1 cellular context compared by ENCODE assay signal in the genomic region with DNA sequence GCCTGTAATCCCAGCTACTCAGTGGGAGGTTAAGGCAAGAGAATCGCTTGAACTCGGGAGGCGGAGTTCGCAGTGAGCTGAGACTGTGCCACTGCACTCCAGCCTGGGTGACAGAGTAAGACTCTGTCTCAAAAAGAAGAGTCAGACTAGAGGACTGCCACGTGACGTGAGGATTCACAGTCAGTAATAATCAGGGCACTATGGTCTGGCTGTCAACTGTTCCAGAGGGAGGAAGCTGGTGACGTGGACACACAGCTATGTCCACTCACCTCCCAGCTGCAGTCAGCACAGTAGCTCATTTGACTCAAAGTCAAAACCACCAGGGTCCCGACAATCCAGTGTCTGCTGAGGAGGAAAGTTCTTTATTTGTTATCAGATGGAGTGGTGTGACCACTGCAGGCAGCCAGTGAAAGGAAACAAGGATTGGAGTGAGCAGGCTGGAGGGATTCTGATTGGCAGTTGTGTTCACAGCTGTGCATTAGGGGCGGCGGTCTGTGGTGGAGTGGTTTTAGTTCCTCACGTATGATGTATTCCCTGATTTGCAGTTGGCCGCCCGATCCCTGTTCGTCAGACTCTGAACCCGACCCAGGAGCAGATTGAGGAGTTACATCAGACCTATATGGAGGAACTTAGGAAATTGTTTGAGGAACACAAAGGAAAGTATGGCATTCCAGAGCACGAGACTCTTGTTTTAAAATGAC.
TF ChIP-seq lines count a peak whose summit lies in the region.

No MANE protein-coding gene starts in this region.

TF ChIP-seq in HepG2, 621 proteins besides CTCF, POLR2A, EP300 and RAD21 (continued from another document and continues in another):
- TF ChIP-seq ZNF761 (CRISPR knock-in tag; conservative IDR thresholded peaks at IDR 0.05) = no peak; the same call in 1 of the 2 replicates
- peak; percentile 82 for TF ChIP-seq ZNF772 (CRISPR knock-in tag; IDR thresholded peaks at IDR 0.05)
- no peak for TF ChIP-seq ZNF773 (CRISPR knock-in tag; IDR thresholded peaks at IDR 0.05; ENCODE audit: borderline replicate concordance)
- TF ChIP-seq SMYD3 (CRISPR knock-in tag; IDR thresholded peaks at IDR 0.05) = peak; percentile 80; the same call in 1 of the 2 replicates
- TF ChIP-seq, protein P1, sequence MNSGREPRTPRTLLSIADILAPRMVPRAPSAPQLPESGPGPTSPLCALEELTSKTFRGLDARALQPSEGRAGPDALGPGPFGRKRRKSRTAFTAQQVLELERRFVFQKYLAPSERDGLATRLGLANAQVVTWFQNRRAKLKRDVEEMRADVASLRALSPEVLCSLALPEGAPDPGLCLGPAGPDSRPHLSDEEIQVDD (CRISPR knock-in tag; IDR thresholded peaks at IDR 0.05; ENCODE audit: borderline replicate concordance) = no peak
- TF ChIP-seq ZNF557 (CRISPR knock-in tag; IDR thresholded peaks at IDR 0.05) = peak; percentile 91
- TF ChIP-seq KAT7 (CRISPR knock-in tag; IDR thresholded peaks at IDR 0.05; ENCODE audit: borderline replicate concordance) = peak; percentile 40; the same call in 1 of the 2 replicates
- peak; percentile 91 for TF ChIP-seq RXRA (CRISPR knock-in tag; IDR thresholded peaks at IDR 0.05)
- no peak for TF ChIP-seq ATRX (CRISPR knock-in tag; IDR thresholded peaks at IDR 0.05; ENCODE audit: borderline replicate concordance)
- peak; percentile 87 for TF ChIP-seq KDM2A (CRISPR knock-in tag; IDR thresholded peaks at IDR 0.05; ENCODE audit: borderline replicate concordance, low read depth)
- TF ChIP-seq ZNF143 (CRISPR knock-in tag; IDR thresholded peaks at IDR 0.05) = peak; percentile 60; the same call in 1 of the 2 replicates
- no peak for TF ChIP-seq ZFP62 (CRISPR knock-in tag; IDR thresholded peaks at IDR 0.05)
- TF ChIP-seq ZNF576 (CRISPR knock-in tag; IDR thresholded peaks at IDR 0.05) = no peak
- no peak for TF ChIP-seq ZNF142 (CRISPR knock-in tag; IDR thresholded peaks at IDR 0.05)
- peak; percentile 63; the same call in 1 of the 2 replicates for TF ChIP-seq ZNF558 (CRISPR knock-in tag; IDR thresholded peaks at IDR 0.05; ENCODE audit: borderline replicate concordance)
- peak; percentile 92 for TF ChIP-seq CEBPG (CRISPR knock-in tag; IDR thresholded peaks at IDR 0.05)
- TF ChIP-seq WIZ (CRISPR knock-in tag; IDR thresholded peaks at IDR 0.05) = no peak
- TF ChIP-seq ZSCAN22 (CRISPR knock-in tag; IDR thresholded peaks at IDR 0.05) = no peak
- TF ChIP-seq EHMT2 (IDR thresholded peaks at IDR 0.05; ENCODE audit: borderline replicate concordance, low read depth, low read length) = peak; percentile 70; the same call in 1 of the 2 replicates
- TF ChIP-seq, protein P2, sequence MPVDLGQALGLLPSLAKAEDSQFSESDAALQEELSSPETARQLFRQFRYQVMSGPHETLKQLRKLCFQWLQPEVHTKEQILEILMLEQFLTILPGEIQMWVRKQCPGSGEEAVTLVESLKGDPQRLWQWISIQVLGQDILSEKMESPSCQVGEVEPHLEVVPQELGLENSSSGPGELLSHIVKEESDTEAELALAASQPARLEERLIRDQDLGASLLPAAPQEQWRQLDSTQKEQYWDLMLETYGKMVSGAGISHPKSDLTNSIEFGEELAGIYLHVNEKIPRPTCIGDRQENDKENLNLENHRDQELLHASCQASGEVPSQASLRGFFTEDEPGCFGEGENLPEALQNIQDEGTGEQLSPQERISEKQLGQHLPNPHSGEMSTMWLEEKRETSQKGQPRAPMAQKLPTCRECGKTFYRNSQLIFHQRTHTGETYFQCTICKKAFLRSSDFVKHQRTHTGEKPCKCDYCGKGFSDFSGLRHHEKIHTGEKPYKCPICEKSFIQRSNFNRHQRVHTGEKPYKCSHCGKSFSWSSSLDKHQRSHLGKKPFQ (CRISPR knock-in tag; IDR thresholded peaks at IDR 0.05; ENCODE audit: insufficient replicate concordance) = peak; percentile 92
- TF ChIP-seq, protein P3, sequence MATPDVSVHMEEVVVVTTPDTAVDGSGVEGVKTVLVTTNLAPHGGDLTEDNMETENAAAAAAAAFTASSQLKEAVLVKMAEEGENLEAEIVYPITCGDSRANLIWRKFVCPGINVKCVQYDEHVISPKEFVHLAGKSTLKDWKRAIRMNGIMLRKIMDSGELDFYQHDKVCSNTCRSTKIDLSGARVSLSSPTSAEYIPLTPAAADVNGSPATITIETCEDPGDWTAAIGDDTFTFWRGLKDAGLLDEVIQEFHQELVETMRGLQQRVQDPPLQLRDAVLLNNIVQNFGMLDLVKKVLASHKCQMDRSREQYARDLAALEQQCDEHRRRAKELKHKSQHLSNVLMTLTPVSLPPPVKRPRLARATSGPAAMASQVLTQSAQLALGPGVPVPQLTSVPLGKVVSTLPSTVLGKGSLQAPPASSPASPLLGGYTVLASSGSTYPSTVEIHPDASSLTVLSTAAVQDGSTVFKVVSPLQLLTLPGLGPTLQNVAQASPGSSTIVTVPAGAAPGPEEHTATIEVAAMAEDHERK (CRISPR knock-in tag; IDR thresholded peaks at IDR 0.05; ENCODE audit: low read depth) = no peak; the same call in 1 of the 2 replicates
- TF ChIP-seq, protein P4, sequence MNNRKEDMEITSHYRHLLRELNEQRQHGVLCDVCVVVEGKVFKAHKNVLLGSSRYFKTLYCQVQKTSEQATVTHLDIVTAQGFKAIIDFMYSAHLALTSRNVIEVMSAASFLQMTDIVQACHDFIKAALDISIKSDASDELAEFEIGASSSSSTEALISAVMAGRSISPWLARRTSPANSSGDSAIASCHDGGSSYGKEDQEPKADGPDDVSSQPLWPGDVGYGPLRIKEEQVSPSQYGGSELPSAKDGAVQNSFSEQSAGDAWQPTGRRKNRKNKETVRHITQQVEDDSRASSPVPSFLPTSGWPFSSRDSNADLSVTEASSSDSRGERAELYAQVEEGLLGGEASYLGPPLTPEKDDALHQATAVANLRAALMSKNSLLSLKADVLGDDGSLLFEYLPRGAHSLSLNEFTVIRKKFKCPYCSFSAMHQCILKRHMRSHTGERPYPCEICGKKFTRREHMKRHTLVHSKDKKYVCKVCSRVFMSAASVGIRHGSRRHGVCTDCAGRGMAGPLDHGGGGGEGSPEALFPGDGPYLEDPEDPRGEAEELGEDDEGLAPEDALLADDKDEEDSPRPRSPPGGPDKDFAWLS (CRISPR knock-in tag; IDR thresholded peaks at IDR 0.05; ENCODE audit: borderline replicate concordance) = no peak
- peak; percentile 96 for TF ChIP-seq ZBTB20 (CRISPR knock-in tag; IDR thresholded peaks at IDR 0.05; ENCODE audit: borderline replicate concordance, low read depth)
- TF ChIP-seq ATF3 (CRISPR knock-in tag; IDR thresholded peaks at IDR 0.05) = peak; percentile 97
- TF ChIP-seq HNRNPUL1 (IDR thresholded peaks at IDR 0.05; ENCODE audit: low read depth, low read length) = no peak
- TF ChIP-seq FOXO1 (CRISPR knock-in tag; IDR thresholded peaks at IDR 0.05) = peak; percentile 86
- TF ChIP-seq ZNF709 (CRISPR knock-in tag; IDR thresholded peaks at IDR 0.05) = 0 out of 2 replicates have a peak, but pooled peaks have one; percentile 76
- TF ChIP-seq ZMAT3 (CRISPR knock-in tag; conservative IDR thresholded peaks at IDR 0.05) = peak; percentile 67; the same call in 1 of the 2 replicates
- peak; percentile 74 for TF ChIP-seq MXD4 (CRISPR knock-in tag; IDR thresholded peaks at IDR 0.05)
- peak; percentile 72 for TF ChIP-seq SP2 (CRISPR knock-in tag; IDR thresholded peaks at IDR 0.05)
- TF ChIP-seq ZBTB39 (CRISPR knock-in tag; IDR thresholded peaks at IDR 0.05) = peak; percentile 88; the same call in 1 of the 2 replicates
- TF ChIP-seq NBN (conservative IDR thresholded peaks at IDR 0.05) = no peak
- TF ChIP-seq, protein P5, sequence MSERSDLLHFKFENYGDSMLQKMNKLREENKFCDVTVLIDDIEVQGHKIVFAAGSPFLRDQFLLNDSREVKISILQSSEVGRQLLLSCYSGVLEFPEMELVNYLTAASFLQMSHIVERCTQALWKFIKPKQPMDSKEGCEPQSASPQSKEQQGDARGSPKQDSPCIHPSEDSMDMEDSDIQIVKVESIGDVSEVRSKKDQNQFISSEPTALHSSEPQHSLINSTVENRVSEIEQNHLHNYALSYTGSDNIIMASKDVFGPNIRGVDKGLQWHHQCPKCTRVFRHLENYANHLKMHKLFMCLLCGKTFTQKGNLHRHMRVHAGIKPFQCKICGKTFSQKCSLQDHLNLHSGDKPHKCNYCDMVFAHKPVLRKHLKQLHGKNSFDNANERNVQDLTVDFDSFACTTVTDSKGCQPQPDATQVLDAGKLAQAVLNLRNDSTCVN (CRISPR knock-in tag; IDR thresholded peaks at IDR 0.05; ENCODE audit: borderline replicate concordance) = peak; percentile 67; the same call in 1 of the 2 replicates
- no peak for TF ChIP-seq AGO2 (optimal IDR thresholded peaks at IDR 0.05; ENCODE audit: low read depth, low read length)
- TF ChIP-seq MEIS1 (CRISPR knock-in tag; IDR thresholded peaks at IDR 0.05; ENCODE audit: borderline replicate concordance) = peak; percentile 95
- TF ChIP-seq ZNF616 (CRISPR knock-in tag; IDR thresholded peaks at IDR 0.05; ENCODE audit: low read depth) = 0 out of 2 replicates have a peak, but pooled peaks have one; percentile 36
- TF ChIP-seq DR1 (CRISPR knock-in tag; IDR thresholded peaks at IDR 0.05) = peak; percentile 80; the same call in 1 of the 2 replicates
- no peak for TF ChIP-seq SRSF1 (optimal IDR thresholded peaks at IDR 0.05; ENCODE audit: low read depth, low read length)
- TF ChIP-seq, protein P6, sequence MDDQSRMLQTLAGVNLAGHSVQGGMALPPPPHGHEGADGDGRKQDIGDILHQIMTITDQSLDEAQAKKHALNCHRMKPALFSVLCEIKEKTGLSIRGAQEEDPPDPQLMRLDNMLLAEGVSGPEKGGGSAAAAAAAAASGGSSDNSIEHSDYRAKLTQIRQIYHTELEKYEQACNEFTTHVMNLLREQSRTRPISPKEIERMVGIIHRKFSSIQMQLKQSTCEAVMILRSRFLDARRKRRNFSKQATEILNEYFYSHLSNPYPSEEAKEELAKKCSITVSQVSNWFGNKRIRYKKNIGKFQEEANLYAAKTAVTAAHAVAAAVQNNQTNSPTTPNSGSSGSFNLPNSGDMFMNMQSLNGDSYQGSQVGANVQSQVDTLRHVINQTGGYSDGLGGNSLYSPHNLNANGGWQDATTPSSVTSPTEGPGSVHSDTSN (CRISPR knock-in tag; IDR thresholded peaks at IDR 0.05; ENCODE audit: borderline replicate concordance) = no peak
- no peak for TF ChIP-seq NFE2 (CRISPR knock-in tag; IDR thresholded peaks at IDR 0.05)
- TF ChIP-seq PPARG (CRISPR knock-in tag; conservative IDR thresholded peaks at IDR 0.05) = peak; percentile 71
- peak; percentile 88 for TF ChIP-seq HOXA5 (CRISPR knock-in tag; IDR thresholded peaks at IDR 0.05)
- TF ChIP-seq SSRP1 (CRISPR knock-in tag; IDR thresholded peaks at IDR 0.05) = peak; percentile 93; the same call in 1 of the 2 replicates
- no peak; the same call in 1 of the 2 replicates for TF ChIP-seq GZF1 (CRISPR knock-in tag; IDR thresholded peaks at IDR 0.05)
- 0 out of 2 replicates have a peak, but pooled peaks have one; percentile 43 for TF ChIP-seq RELA (CRISPR knock-in tag; IDR thresholded peaks at IDR 0.05)
- no peak for TF ChIP-seq SP1 (IDR thresholded peaks at IDR 0.05)
- peak; percentile 42; the same call in 1 of the 2 replicates for TF ChIP-seq SP1 (CRISPR knock-in tag; IDR thresholded peaks at IDR 0.05)
